In the genomic region with DNA sequence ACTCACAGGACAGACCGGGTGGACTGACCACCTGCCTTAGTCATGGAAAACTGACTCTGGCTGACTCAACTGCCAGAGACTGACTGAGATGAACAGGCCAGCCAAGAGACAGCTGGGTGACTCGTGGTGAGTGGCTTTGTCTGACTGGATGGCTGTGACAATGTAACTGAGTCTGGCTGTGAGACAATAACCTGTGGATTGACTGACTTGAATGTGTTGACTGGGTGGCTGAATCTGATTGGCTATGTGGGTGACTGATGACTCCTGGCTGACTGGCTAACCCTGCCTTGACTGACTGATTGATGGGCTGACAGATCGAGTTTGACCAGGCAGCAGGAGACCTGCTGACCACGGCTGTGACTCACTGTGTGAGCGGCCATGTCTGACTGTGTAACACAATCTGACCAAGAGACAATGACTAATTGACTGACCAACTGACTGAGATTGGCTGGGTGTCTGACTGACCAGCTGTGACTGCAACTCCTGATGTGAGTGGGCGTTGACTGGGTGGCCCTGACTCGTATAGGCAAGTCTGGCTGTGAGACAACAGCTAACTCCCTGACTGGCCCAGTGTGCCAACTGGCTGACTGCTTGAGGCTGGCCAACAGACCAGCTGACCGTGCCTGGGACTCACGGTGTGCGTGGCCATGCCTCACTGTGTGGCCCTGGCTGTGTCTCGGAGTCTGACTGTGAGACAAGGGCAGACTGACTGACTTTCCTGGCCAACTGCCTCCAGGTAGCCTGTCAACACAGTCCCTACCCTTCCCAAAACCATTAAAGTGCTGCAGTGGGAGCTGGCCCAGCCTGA, we compare ENCODE assay signal across 8 cellular contexts.
A peak's percentile ranks its signal among the peaks of the same experiment; 100 is the strongest.
DNase-seq lines count a peak whose midpoint lies in the region; TF ChIP-seq lines count a peak whose summit lies in the region.

No MANE protein-coding gene starts in this region.

- intact Hi-C loops in adrenal gland (cut with DNase I): no loop called here

- H3K27ac ChIP-seq in adrenal gland: peak overlapping the region in 3 of 5 donors; percentile 33 to 58 (median 55)

- no peaks in the 10 kb centered on the region for H3K36me3 ChIP-seq in adrenal gland (replicated peaks in 1 of 2)

- H3K36me3 Mint-ChIP-seq in progenitor cell of endocrine pancreas (ENCODE audit: insufficient read depth): no peaks in the 10 kb centered on the region

- H3K4me1 Mint-ChIP-seq in progenitor cell of endocrine pancreas (ENCODE audit: low read depth): no peaks in the 10 kb centered on the region

- TF ChIP-seq CTCF in adrenal gland (IDR thresholded peaks at IDR 0.05): no peak
- no peak for TF ChIP-seq CTCF in progenitor cell of endocrine pancreas (IDR thresholded peaks at IDR 0.05; ENCODE audit: unreplicated experiment)

- DNase-seq in EL: peak; percentile 93
- peak; percentile 49 to 93 (median 85) for DNase-seq in adrenal gland
- peak; percentile 84 for DNase-seq in left kidney (ENCODE audit: low read depth, low spot score)
- peak; percentile 15 to 87 for DNase-seq in stimulated activated CD8-positive, alpha-beta memory T cell treated with anti-CD3 and anti-CD28 coated beads, Interleukin-7, amount 100 ng/mL, for 48 hours (ENCODE audit: extremely low read depth in 1 of 2, low read depth in 1 of 2)
- no peak for DNase-seq in NCI-H1092 (lab: John Stamatoyannopoulos, UW)
- no peak for DNase-seq in SIG-M5 treated with dmso at 0.1 percent for 504 hours (lab: John Stamatoyannopoulos, UW; ENCODE audit: unreplicated experiment)
- no peak for DNase-seq in progenitor cell of endocrine pancreas (ENCODE audit: low spot score, unreplicated experiment)

- no peak overlapping the region for H3K4me3 Mint-ChIP-seq in progenitor cell of endocrine pancreas (ENCODE audit: low read depth)

- peaks cover 17% of the 10 kb centered on the region for H3K27me3 Mint-ChIP-seq in progenitor cell of endocrine pancreas

- no peak overlapping the region for H3K4me3 ChIP-seq in adrenal gland

- H3K27me3 ChIP-seq in adrenal gland: no peaks in the 10 kb centered on the region

- H3K9me3 Mint-ChIP-seq in progenitor cell of endocrine pancreas (ENCODE audit: low read depth): no peaks in the 10 kb centered on the region

- TF ChIP-seq POLR2A in adrenal gland (IDR thresholded peaks at IDR 0.05): no peak

- H3K27ac Mint-ChIP-seq in progenitor cell of endocrine pancreas: no peak overlapping the region

- H3K9me3 ChIP-seq in adrenal gland (replicated peaks in 1 of 3): no peaks in the 10 kb centered on the region

- WGBS in adrenal gland, 4 donors: 45 to 51% (median 46%) methylated on average over 4 to 11 of the region's 11 CpGs

- peak; percentile 91 for TF ChIP-seq EP300 in Ishikawa (IDR thresholded peaks at IDR 0.05; ENCODE audit: borderline replicate concordance)

- peak; percentile 19; the same call in 1 of the 2 replicates for TF ChIP-seq RAD21 in Ishikawa (IDR thresholded peaks at IDR 0.05; ENCODE audit: low read depth)

- H3K4me1 ChIP-seq in adrenal gland (replicated peaks in 1 of 2): peaks cover 0 to 3% of the 10 kb centered on the region in 2 donors

TF ChIP-seq in Ishikawa, 13 proteins besides CTCF, POLR2A, EP300 and RAD21:
- TF ChIP-seq, protein P1, sequence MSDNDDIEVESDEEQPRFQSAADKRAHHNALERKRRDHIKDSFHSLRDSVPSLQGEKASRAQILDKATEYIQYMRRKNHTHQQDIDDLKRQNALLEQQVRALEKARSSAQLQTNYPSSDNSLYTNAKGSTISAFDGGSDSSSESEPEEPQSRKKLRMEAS (IDR thresholded peaks at IDR 0.05): peak; percentile 80
- TF ChIP-seq YY1 (IDR thresholded peaks at IDR 0.05; ENCODE audit: low read depth): peak; percentile 88
- peak; percentile 96 for TF ChIP-seq TCF12 (IDR thresholded peaks at IDR 0.05; ENCODE audit: low read depth)
- TF ChIP-seq, protein P2, sequence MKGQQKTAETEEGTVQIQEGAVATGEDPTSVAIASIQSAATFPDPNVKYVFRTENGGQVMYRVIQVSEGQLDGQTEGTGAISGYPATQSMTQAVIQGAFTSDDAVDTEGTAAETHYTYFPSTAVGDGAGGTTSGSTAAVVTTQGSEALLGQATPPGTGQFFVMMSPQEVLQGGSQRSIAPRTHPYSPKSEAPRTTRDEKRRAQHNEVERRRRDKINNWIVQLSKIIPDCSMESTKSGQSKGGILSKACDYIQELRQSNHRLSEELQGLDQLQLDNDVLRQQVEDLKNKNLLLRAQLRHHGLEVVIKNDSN (IDR thresholded peaks at IDR 0.05): no peak; the same call in none of the 2 replicates
- no peak for TF ChIP-seq CREB1 (IDR thresholded peaks at IDR 0.05; ENCODE audit: low read depth)
- peak; percentile 10; the same call in 1 of the 2 replicates for TF ChIP-seq CEBPB (IDR thresholded peaks at IDR 0.05)
- peak; percentile 93 for TF ChIP-seq EGR1 (IDR thresholded peaks at IDR 0.05)
- TF ChIP-seq TEAD4 (IDR thresholded peaks at IDR 0.05): peak; percentile 73
- peak; percentile 92 for TF ChIP-seq NFIC (IDR thresholded peaks at IDR 0.05)

Comparison
In these comparisons a context has a peak if more than half of its experiments do, and no peak if none do; other contexts are left out.
1. DNase-seq: peak in EL (single experiment), adrenal gland (7 of 7), left kidney (single experiment) and stimulated activated CD8-positive, alpha-beta memory T cell treated with anti-CD3 and anti-CD28 coated beads, Interleukin-7, amount 100 ng/mL, for 48 hours (2 of 2); none in NCI-H1092 (single experiment), SIG-M5 treated with dmso at 0.1 percent for 504 hours (single experiment) and progenitor cell of endocrine pancreas (single experiment).